In genomic region chr19:42412223-42412622, GRCh38 we compare ENCODE assay signal across 12 cellular contexts. TPM values are rescaled to one million over a fixed set of nuclear protein-coding genes. Genes with fewer than 3 reads are reported as not detected.
DNase-seq lines count a peak whose midpoint lies in the region; ATAC-seq and TF ChIP-seq lines count a peak whose summit lies in the region.
"Had no signal": no experiment of that assay in that cellular context is flagged by ENCODE, and none has a peak within 500 bp of the region (broad histone marks: within the 10 kb centered on the region; RNA-seq: fewer than 3 reads in every experiment).

No MANE protein-coding gene starts in this region.

- H3K27ac Mint-ChIP-seq in natural killer cell, result peak overlapping the region in 1 of 2 donors; percentile 67

- no peaks in the 10 kb centered on the region for H3K9me3 Mint-ChIP-seq in natural killer cell

- H3K4me3 Mint-ChIP-seq in natural killer cell, result no peak overlapping the region

- H3K4me1 ChIP-seq in HEK293 (ENCODE audit: control insufficient read depth, insufficient read depth, low read length), result peaks cover 8% of the 10 kb centered on the region

- peaks cover 0 to 41% of the 10 kb centered on the region in 2 donors for H3K4me1 Mint-ChIP-seq in natural killer cell

- H3K4me3 ChIP-seq in HEK293 (ENCODE audit: low read depth, low read length), result no peak overlapping the region

- intact Hi-C loops in natural killer cell (cut with micrococcal nuclease), result no loop called here

- no peaks in the 10 kb centered on the region for H3K9me3 ChIP-seq in HEK293 (ENCODE audit: control insufficient read depth, insufficient read depth, low read depth, low read length)

- CTCF ChIA-PET in HEK293 (lab: Yijun Ruan, JAX), result interaction anchor here (0.6 to 3.3 kb wide), 10 partner anchors 9 to 330 kb away, joined by 3 to 16 read pairs (median 4); no protein-coding TSS in a partner anchor

- no peak for TF ChIP-seq CTCF in HEK293 (tag by site-specific recombination; IDR thresholded peaks at IDR 0.05)
- no peak for TF ChIP-seq CTCF in natural killer cell (IDR thresholded peaks at IDR 0.05)

- no peak for ATAC-seq in HG03432 (IDR thresholded peaks at IDR 0.05; ENCODE audit: unreplicated experiment)
- ATAC-seq in natural killer cell, result no peak

- DNase-seq in A172 (ENCODE audit: low spot score), result peak; percentile 38
- DNase-seq in left kidney (ENCODE audit: low read depth, low spot score), result peak; percentile 76
- DNase-seq in natural killer cell, result no peak
- DNase-seq in NCI-H1092 (lab: John Stamatoyannopoulos, UW), result no peak
- DNase-seq in activated gamma-delta T cell treated with Interleukin-2 at 50 U/mL for 16 hours, result no peak
- DNase-seq: activated CD4-positive, CD25-positive, alpha-beta regulatory T cell; activated naive CD4-positive, alpha-beta T cell treated with anti-CD3 and anti-CD28 coated beads, Interleukin-2, amount 50 U/mL, for 16 hours; effector CD8-positive, alpha-beta T cell had no signal

- H3K36me3 ChIP-seq in HEK293 (ENCODE audit: control insufficient read depth in 2 of 2, insufficient read depth in 1 of 2, low read length in 2 of 2), result no peaks in the 10 kb centered on the region; a peak in 1 of 3 replicates

- H3K36me3 Mint-ChIP-seq in natural killer cell, result no peaks in the 10 kb centered on the region

- POLR2A ChIA-PET in HEK293 (lab: Yijun Ruan, JAX), result interaction anchor here (1.2 to 2.9 kb wide), 4 partner anchors 8 to 16 kb away, joined by 4 to 16 read pairs (median 6); no protein-coding TSS in a partner anchor

- H3K27ac ChIP-seq in HEK293 (ENCODE audit: extremely low read depth, low read depth, low read length) (peak overlapping the region; percentile 11; the same call in 1 of the 2 replicates), angular gyrus (ENCODE audit: low read depth, low read length) (peak overlapping the region; percentile 99)
- H3K27ac ChIP-seq: parathyroid adenoma had no signal

- no peaks in the 10 kb centered on the region for H3K27me3 Mint-ChIP-seq in natural killer cell (ENCODE audit: low read depth in 2 of 2)

TF ChIP-seq in HEK293, 187 proteins besides CTCF, POLR2A, EP300 and RAD21:
- TF ChIP-seq KLF9 (tag by site-specific recombination; IDR thresholded peaks at IDR 0.05; ENCODE audit: low read depth), result peak; percentile 41; the same call in 1 of the 2 replicates
- TF ChIP-seq ZIC2 (tag by site-specific recombination; IDR thresholded peaks at IDR 0.05), result peak; percentile 55
- 0 out of 2 replicates have a peak, but pooled peaks have one; percentile 12 for TF ChIP-seq ZNF335 (tag by site-specific recombination; conservative IDR thresholded peaks at IDR 0.05)
- TF ChIP-seq OSR2 (tag by site-specific recombination; IDR thresholded peaks at IDR 0.05), result 0 out of 2 replicates have a peak, but pooled peaks have one; percentile 39
- TF ChIP-seq ZFHX2 (tag by site-specific recombination; conservative IDR thresholded peaks at IDR 0.05), result peak; percentile 73
- peak; percentile 46; the same call in 1 of the 2 replicates for TF ChIP-seq EGR2 (tag by site-specific recombination; IDR thresholded peaks at IDR 0.05; ENCODE audit: low read depth)
- TF ChIP-seq GLIS1 (tag by site-specific recombination; IDR thresholded peaks at IDR 0.05), result peak; percentile 49; the same call in 1 of the 2 replicates
- TF ChIP-seq ZNF133 (tag by site-specific recombination; IDR thresholded peaks at IDR 0.05), result no peak
- peak; percentile 29; the same call in 1 of the 2 replicates for TF ChIP-seq ZBTB17 (tag by site-specific recombination; IDR thresholded peaks at IDR 0.05)
- peak; percentile 32; the same call in 1 of the 2 replicates for TF ChIP-seq SCRT2 (tag by site-specific recombination; IDR thresholded peaks at IDR 0.05)
- TF ChIP-seq ZNF48 (tag by site-specific recombination; IDR thresholded peaks at IDR 0.05), result no peak
- peak; percentile 94 for TF ChIP-seq KLF1 (tag by site-specific recombination; IDR thresholded peaks at IDR 0.05)
- no peak for TF ChIP-seq SCRT1 (tag by site-specific recombination; IDR thresholded peaks at IDR 0.05; ENCODE audit: borderline replicate concordance)

RNA-seq across cellular contexts. Expression of gene LIPE, which starts 15.0 kb away (rescaled TPM):
- 1.2 TPM in 1 of 2 replicates, not detected in the other for total RNA-seq in A172 (2014; rRNA removed; shearing (Covaris generic))
- total RNA-seq in natural killer cell, result 10 to 100 TPM in 2 of 3 donors, 1 to 10 TPM in 1; 5.3 to 13.3 (median 11.7) TPM

RNA-seq across cellular contexts. Expression of gene CNFN, which starts 22.1 kb away (rescaled TPM):
- 0.34 and 2.8 TPM in 2 replicates for total RNA-seq in A172 (2014; rRNA removed; shearing (Covaris generic))
- total RNA-seq in natural killer cell, result 1 to 10 TPM in 1 of 3 donors, not detected in 2; 1.3 TPM

RNA-seq across cellular contexts. Expression of gene CXCL17, which starts 30.5 kb away (rescaled TPM):
- not detected in 2 replicates for total RNA-seq in A172 (2014; rRNA removed; shearing (Covaris generic))
- total RNA-seq in natural killer cell, result not detected

Comparison
In these comparisons a context has a peak if more than half of its experiments do, and no peak if none do; other contexts are left out.
1. DNase-seq: peak in A172 (single experiment) and left kidney (single experiment); none in natural killer cell (single experiment), NCI-H1092 (single experiment) and activated gamma-delta T cell treated with Interleukin-2 at 50 U/mL for 16 hours (single experiment).